17 cellular contexts compared by ENCODE assay signal in genomic region chr11:255176-255575, GRCh38.
"Had no signal": no experiment of that assay in that cellular context is flagged by ENCODE, and none has a peak within 500 bp of the region (broad histone marks: within the 10 kb centered on the region; RNA-seq: fewer than 3 reads in every experiment).

No MANE protein-coding gene starts in this region.

- DNase-seq: activated CD4-positive, alpha-beta T cell treated with anti-CD3 and anti-CD28 coated beads, Interleukin-2, amount 50 U/mL, for 4 hours; activated CD8-positive, alpha-beta memory T cell treated with anti-CD3 and anti-CD28 coated beads for 24 hours; activated CD8-positive, alpha-beta memory T cell treated with anti-CD3 and anti-CD28 coated beads, Interleukin-2, amount 50 U/mL, for 4 hours; activated T-cell treated with anti-CD3 and anti-CD28 coated beads, Interleukin-2, amount 50 U/mL, for 24 hours; adrenal gland; cerebellar nuclear complex; hypothalamus; left cardiac atrium; ovary; psoas muscle; stimulated activated CD4-positive, alpha-beta T cell treated with anti-CD3 and anti-CD28 coated beads, Interleukin-4, amount 100 ng/mL, for 24 hours; stimulated activated naive CD8-positive, alpha-beta T cell treated with anti-CD3 and anti-CD28 coated beads, Interleukin-15, Interleukin-2, amounts not matched to agents 100 U/mL and 50 U/mL, for 24 hours; upper lobe of left lung had no signal

- ATAC-seq: activated naive CD4-positive, alpha-beta T cell treated with anti-CD3 and anti-CD28 coated beads, Interleukin-2, amount 50 U/mL, for 72 hours; activated T-helper 17 cell treated with anti-CD3 and anti-CD28 coated beads, Interleukin-2, amount 50 U/mL, for 72 hours; gastroesophageal sphincter; left cardiac atrium; psoas muscle; stimulated activated naive CD8-positive, alpha-beta T cell treated with anti-CD3 and anti-CD28 coated beads, Interleukin-15, Interleukin-2, amounts not matched to agents 100 U/mL and 50 U/mL, for 24 hours; WTC11 had no signal
